ENCODE assay signal across 8 cellular contexts in genomic region chr4:38753021-38753806, GRCh38. TPM values are rescaled to one million over a fixed set of nuclear protein-coding genes. Genes with fewer than 3 reads are reported as not detected.
DNase-seq lines count a peak whose midpoint lies in the region; ATAC-seq and TF ChIP-seq lines count a peak whose summit lies in the region.

No MANE protein-coding gene starts in this region.

- TF ChIP-seq CTCF in epithelial cell of proximal tubule (conservative IDR thresholded peaks at IDR 0.05; ENCODE audit: low read depth, low read length), result no peak

- ATAC-seq in HG02678 (IDR thresholded peaks at IDR 0.05; ENCODE audit: unreplicated experiment) (no peak), GM21390 (IDR thresholded peaks at IDR 0.05; ENCODE audit: unreplicated experiment) (no peak), HG02623 (IDR thresholded peaks at IDR 0.05; ENCODE audit: unreplicated experiment) (no peak)

- DNase-seq in Caki2 (ENCODE audit: low read depth) (peak; percentile 98), NCI-H2107 treated with DMSO at 0.1 percent for 48 hours (lab: John Stamatoyannopoulos, UW; ENCODE audit: unreplicated experiment) (peak; percentile 49), epithelial cell of proximal tubule (ENCODE audit: low read depth) (peak; percentile 84), midbrain (lab: John Stamatoyannopoulos, UW) (peak; percentile 18), HuH-7 (ENCODE audit: low spot score) (no peak)

- in situ Hi-C loops in Caki2 (cut with HindIII; ENCODE audit: low pct_unique_long_range_greater_than_20kb, low sequenced_read_pairs), result no loop called here

- H3K4me3 ChIP-seq in epithelial cell of proximal tubule (ENCODE audit: low read depth, low read length), result no peak overlapping the region

RNA-seq across cellular contexts. Expression of gene TLR10, which starts 29.6 kb away (rescaled TPM):
- total RNA-seq in Caki2 (2014; rRNA removed; shearing (Covaris generic); ENCODE audit: low replicate concordance), result not detected in 2 replicates
- not detected in 2 replicates for total RNA-seq in epithelial cell of proximal tubule

RNA-seq across cellular contexts. Expression of gene TLR1, which starts 51.4 kb away (rescaled TPM):
- total RNA-seq in Caki2 (2014; rRNA removed; shearing (Covaris generic); ENCODE audit: low replicate concordance), result 1.5 and 3.9 TPM in 2 replicates
- total RNA-seq in epithelial cell of proximal tubule, result 0.51 and 0.98 TPM in 2 replicates
